Comparison of ENCODE assay signal across 24 cellular contexts in the genomic region with DNA sequence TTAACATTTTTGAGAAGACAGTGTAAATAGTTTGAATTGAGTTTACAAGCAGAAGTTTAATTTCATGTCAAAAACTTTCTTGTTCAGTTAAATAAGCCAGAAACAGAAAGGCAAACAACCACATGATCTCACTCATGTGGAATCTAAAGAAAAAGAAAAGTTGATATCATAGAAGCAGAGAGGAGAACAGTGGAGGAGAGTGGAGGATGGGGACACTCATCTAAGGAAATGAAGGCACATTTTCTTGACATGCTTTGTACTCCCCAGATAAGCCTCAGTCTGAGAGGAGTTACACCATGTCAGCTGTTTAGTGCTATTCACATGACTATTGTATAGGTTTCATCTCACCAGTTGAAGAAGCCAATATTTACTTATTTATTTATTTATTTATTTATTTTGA.
DNase-seq lines count a peak whose midpoint lies in the region; ATAC-seq, FAIRE-seq and TF ChIP-seq lines count a peak whose summit lies in the region.
"Had no signal": no experiment of that assay in that cellular context is flagged by ENCODE, and none has a peak within 500 bp of the region (broad histone marks: within the 10 kb centered on the region; RNA-seq: fewer than 3 reads in every experiment).

No MANE protein-coding gene starts in this region.

- ATAC-seq in GM19324 (IDR thresholded peaks at IDR 0.05; ENCODE audit: low FRiP score, unreplicated experiment) = no peak
- ATAC-seq in HG03039 (IDR thresholded peaks at IDR 0.05; ENCODE audit: unreplicated experiment) = no peak
- ATAC-seq in HG02938 (IDR thresholded peaks at IDR 0.05; ENCODE audit: unreplicated experiment) = no peak
- ATAC-seq: gastroesophageal sphincter; natural killer cell treated with Interleukin-12 subunit alpha and Interleukin-12 subunit beta and Interleukin-15 and Interleukin-18, amount 100 ng/mL, for 72 hours; right cardiac atrium; WTC11 had no signal

- no peak for TF ChIP-seq POLR2A in H54 (IDR thresholded peaks at IDR 0.05; ENCODE audit: low read depth, low read length)

- DNase-seq in EH (ENCODE audit: low read depth) (peak; percentile 13), OCI-M1 (lab: John Stamatoyannopoulos, UW) (peak; percentile 24), choroid plexus epithelial cell (ENCODE audit: low read depth) (peak; percentile 63), kidney glomerular epithelial cell (lab: John Stamatoyannopoulos, UW) (peak; percentile 41), H54 (ENCODE audit: insufficient read length, low spot score) (no peak)
- DNase-seq: activated CD4-positive, alpha-beta T cell treated with anti-CD3 and anti-CD28 coated beads, Interleukin-2, amount 50 U/mL, for 4 hours; activated naive CD4-positive, alpha-beta T cell treated with anti-CD3 and anti-CD28 coated beads, Interleukin-2, amount 10 ng/mL, durations not matched to agents 7 days and 5 days; anterior cingulate cortex; Caco-2; islet precursor cell; NCI-H1092 treated with DMSO at 0.1 percent for 48 hours; NCI-H1930; NCI-H748 treated with DMSO at 0.1 percent for 48 hours; stimulated activated CD4-positive, alpha-beta T cell treated with anti-CD3 and anti-CD28 coated beads, Interleukin-4, amount 100 ng/mL, for 24 hours; stimulated activated naive CD4-positive, alpha-beta T cell; T1000 had no signal

- no peak overlapping the region for H3K4me3 ChIP-seq in choroid plexus epithelial cell (ENCODE audit: low read depth, low read length)
- H3K4me3 ChIP-seq: BLaER1 treated with 17β-estradiol and CSF1 and Interleukin-3, amounts not matched to agents 10 nM and 100 nM; gastroesophageal sphincter had no signal

- no peak for TF ChIP-seq CTCF in choroid plexus epithelial cell (conservative IDR thresholded peaks at IDR 0.05; ENCODE audit: low read depth, low read length)

- no peak for FAIRE-seq in H54 (lab: Jason Lieb, UNC)
